ENCODE assay signal across 2 cellular contexts in genomic region chr10:103277713-103278299, GRCh38.
TF ChIP-seq lines count a peak whose summit lies in the region.

No MANE protein-coding gene starts in this region.

TF ChIP-seq in GM12878, 131 proteins besides CTCF, POLR2A, EP300 and RAD21:
- TF ChIP-seq SUZ12 (IDR thresholded peaks at IDR 0.05; ENCODE audit: unreplicated experiment) (no peak), HCFC1 (IDR thresholded peaks at IDR 0.05; ENCODE audit: low read length) (no peak), ELK1 (IDR thresholded peaks at IDR 0.05; ENCODE audit: low read depth, low read length) (no peak), IRF4 (IDR thresholded peaks at IDR 0.05; ENCODE audit: low read depth, low read length) (no peak), ZNF24 (IDR thresholded peaks at IDR 0.05) (no peak), SMARCA5 (IDR thresholded peaks at IDR 0.05) (no peak)

TF ChIP-seq in HEK293T, 16 proteins besides CTCF, POLR2A, EP300 and RAD21:
- no peak for TF ChIP-seq L3MBTL2 (conservative IDR thresholded peaks at IDR 0.05)
- TF ChIP-seq FOXK2 (IDR thresholded peaks at IDR 0.05), result no peak
- TF ChIP-seq FOXA1 (IDR thresholded peaks at IDR 0.05), result no peak
- TF ChIP-seq ARNT (IDR thresholded peaks at IDR 0.05), result no peak
- no peak for TF ChIP-seq ELF4 (IDR thresholded peaks at IDR 0.05)
- no peak for TF ChIP-seq BHLHE40 (IDR thresholded peaks at IDR 0.05; ENCODE audit: borderline replicate concordance)
- no peak for TF ChIP-seq SP1 (IDR thresholded peaks at IDR 0.05)
- TF ChIP-seq PKNOX1 (IDR thresholded peaks at IDR 0.05), result no peak
- TF ChIP-seq CTBP1 (IDR thresholded peaks at IDR 0.05; ENCODE audit: borderline replicate concordance), result no peak
- no peak for TF ChIP-seq NFRKB (IDR thresholded peaks at IDR 0.05)
- no peak for TF ChIP-seq ZNF384 (IDR thresholded peaks at IDR 0.05)
- no peak for TF ChIP-seq SUZ12 (IDR thresholded peaks at IDR 0.05)
- TF ChIP-seq TARDBP (IDR thresholded peaks at IDR 0.05), result no peak
- TF ChIP-seq HDGF (IDR thresholded peaks at IDR 0.05; ENCODE audit: borderline replicate concordance), result no peak
- no peak for TF ChIP-seq FOXM1 (IDR thresholded peaks at IDR 0.05; ENCODE audit: borderline replicate concordance)
- no peak for TF ChIP-seq LEF1 (IDR thresholded peaks at IDR 0.05; ENCODE audit: borderline replicate concordance)
TF ChIP-seq in HEK293T: peak in this region for 0.
